8 cellular contexts compared by ENCODE assay signal in genomic region chr10:45001382-45002148, GRCh38. TPM values are rescaled to one million over a fixed set of nuclear protein-coding genes. Genes with fewer than 3 reads are reported as not detected.
DNase-seq lines count a peak whose midpoint lies in the region; ATAC-seq, FAIRE-seq and TF ChIP-seq lines count a peak whose summit lies in the region.

No MANE protein-coding gene starts in this region.

- peak overlapping the region; percentile 51 for H3K4me3 ChIP-seq in bronchial epithelial cell (ENCODE audit: low read depth, low read length)

- no peaks in the 10 kb centered on the region for H3K27me3 Mint-ChIP-seq in T-helper 17 cell

- no peak for FAIRE-seq in bronchial epithelial cell (lab: Jason Lieb, UNC)

- no peaks in the 10 kb centered on the region for H3K27me3 ChIP-seq in bronchial epithelial cell (ENCODE audit: control insufficient read depth, insufficient read depth, low read length)

- peak; percentile 66 for DNase-seq in H4 (ENCODE audit: low spot score)
- peak; percentile 40 for DNase-seq in KG1 (lab: John Stamatoyannopoulos, UW)
- peak in 1 of 3 donors; percentile 29 for DNase-seq in T-helper 17 cell
- peak; percentile 85 for DNase-seq in bronchial epithelial cell (ENCODE audit: low read depth)
- peak; percentile 76 for DNase-seq in islet precursor cell
- peak in 2 of 3 donors; percentile 39 to 42 for DNase-seq in stimulated activated CD4-positive, alpha-beta T cell treated with anti-CD3 and anti-CD28 coated beads, Interleukin-12 subunit alpha, Interleukin-12 subunit beta, amount 100 ng/mL, for 48 hours (ENCODE audit: low read depth in 2 of 3, low spot score in 1 of 3)
- no peak for DNase-seq in OCI-M2 (lab: John Stamatoyannopoulos, UW; ENCODE audit: unreplicated experiment)

- H3K4me1 Mint-ChIP-seq in T-helper 17 cell = peaks cover 11% of the 10 kb centered on the region

- TF ChIP-seq CTCF in GM12872 (IDR thresholded peaks at IDR 0.05; ENCODE audit: insufficient read depth, low read depth, low read length) (peak; percentile 42; the same call in 2 of the 3 replicates), bronchial epithelial cell (IDR thresholded peaks at IDR 0.05; ENCODE audit: insufficient read depth, low read length, severe bottlenecking) (peak; percentile 26)

- H3K36me3 Mint-ChIP-seq in T-helper 17 cell (ENCODE audit: low read depth) = peaks cover 2% of the 10 kb centered on the region

- peak; percentile 82 for ATAC-seq in T-helper 17 cell

- peaks cover 2% of the 10 kb centered on the region for H3K36me3 ChIP-seq in bronchial epithelial cell (ENCODE audit: control insufficient read depth, insufficient read depth, low read length)

- H3K4me3 Mint-ChIP-seq in T-helper 17 cell = peak overlapping the region; percentile 87

- H3K9me3 ChIP-seq in T-helper 17 cell (ENCODE audit: control insufficient read depth, low read length, poor library complexity, severe bottlenecking) = no peaks in the 10 kb centered on the region

- peak overlapping the region; percentile 68 for H3K27ac Mint-ChIP-seq in T-helper 17 cell

RNA-seq across cellular contexts. Expression of gene ZNF22, which starts 0.8 kb away (rescaled TPM):
- total RNA-seq in H4 (2014; rRNA removed; shearing (Covaris generic)) = 18.0 and 18.4 TPM in 2 replicates
- total RNA-seq in T-helper 17 cell = 10 to 100 TPM; 12.1 to 12.5 TPM
- 4.6 and 9.2 TPM in 2 replicates for total RNA-seq in bronchial epithelial cell

RNA-seq across cellular contexts. Expression of gene DEPP1, which starts 23.0 kb away (rescaled TPM):
- total RNA-seq in H4 (2014; rRNA removed; shearing (Covaris generic)) = 31.7 and 44.2 TPM in 2 replicates
- total RNA-seq in T-helper 17 cell (1 to 10 TPM in 1 of 2 donors, under 1 TPM in 1; 0.27 to 1.4 TPM), bronchial epithelial cell (0.26 and 1.0 TPM in 2 replicates)

RNA-seq across cellular contexts. Expression of gene RASSF4, which starts 42.0 kb away (rescaled TPM):
- 7.6 and 7.8 TPM in 2 replicates for total RNA-seq in H4 (2014; rRNA removed; shearing (Covaris generic))
- total RNA-seq in T-helper 17 cell = 1 to 10 TPM; 1.5 to 2.9 TPM
- total RNA-seq in bronchial epithelial cell = 0.26 and 0.51 TPM in 2 replicates

Comparison
In these comparisons a context has a peak if more than half of its experiments do, and no peak if none do; other contexts are left out.
1. RNA of gene DEPP1, which starts 23.0 kb away (total RNA-seq): 31.7 to 44.2 TPM in H4; 0.27 to 1.4 TPM in T-helper 17 cell and 0.26 to 1.0 TPM in bronchial epithelial cell; every median in the first group is over 10 times any median in the second.